24 cellular contexts compared by ENCODE assay signal in genomic region chr2:65823511-65823910, GRCh38.
"Had no signal": no experiment of that assay in that cellular context is flagged by ENCODE, and none has a peak within 500 bp of the region (broad histone marks: within the 10 kb centered on the region; RNA-seq: fewer than 3 reads in every experiment).

No MANE protein-coding gene starts in this region.

- H3K4me3 ChIP-seq: neural progenitor cell, ovary, psoas muscle, right lobe of liver, sigmoid colon, stomach, thoracic aorta, thyroid gland, tibial nerve, upper lobe of left lung, uterus had no signal

- H3K36me3 ChIP-seq: neural progenitor cell, ovary, right lobe of liver, sigmoid colon, stomach, thoracic aorta, thyroid gland, tibial nerve, upper lobe of left lung, uterus had no signal

- H3K27ac ChIP-seq: neural progenitor cell, ovary, parathyroid adenoma, psoas muscle, right lobe of liver, sigmoid colon, stomach, thoracic aorta, thyroid gland, tibial nerve, upper lobe of left lung, uterus had no signal

- FAIRE-seq: small intestine had no signal

- H3K9me3 ChIP-seq: ovary, right lobe of liver, stomach, thoracic aorta, thyroid gland, upper lobe of left lung, uterus had no signal

- DNase-seq: natural killer cell; occipital lobe; ovary; posterior cingulate gyrus; psoas muscle; right cardiac atrium; right lobe of liver; sigmoid colon; small intestine; stimulated activated CD4-positive, alpha-beta T cell treated with anti-CD3 and anti-CD28 coated beads, Interleukin-15, amount 100 ng/mL, for 24 hours; stimulated activated CD4-positive, alpha-beta T cell treated with anti-CD3 and anti-CD28 coated beads, Interleukin-2, amount 100 ng/mL, for 24 hours; stimulated activated CD4-positive, alpha-beta T cell treated with anti-CD3 and anti-CD28 coated beads, Interleukin-2, amount 100 ng/mL, for 48 hours; stimulated activated CD4-positive, alpha-beta T cell treated with anti-CD3 and anti-CD28 coated beads, Interleukin-4, amount 100 ng/mL, for 24 hours; stimulated activated naive B cell treated with anti-CD40 and anti-IgM and Interleukin-4, amounts not matched to agents 10 μg/mL and 1 μg/mL and 100 μg/mL, for 72 hours; stimulated activated naive CD4-positive, alpha-beta T cell treated with Interleukin-2 at 50 U/mL for 16 hours; stomach; thyroid gland; trophoblast cell; upper lobe of left lung; uterus had no signal

- H3K27me3 ChIP-seq: neural progenitor cell, ovary, right lobe of liver, sigmoid colon, stomach, thyroid gland, tibial nerve, upper lobe of left lung, uterus had no signal

- H3K4me1 ChIP-seq: psoas muscle, right lobe of liver, sigmoid colon, stomach, thyroid gland, tibial nerve, upper lobe of left lung, uterus had no signal
